Comparison of ENCODE assay signal across 11 cellular contexts in the genomic region with DNA sequence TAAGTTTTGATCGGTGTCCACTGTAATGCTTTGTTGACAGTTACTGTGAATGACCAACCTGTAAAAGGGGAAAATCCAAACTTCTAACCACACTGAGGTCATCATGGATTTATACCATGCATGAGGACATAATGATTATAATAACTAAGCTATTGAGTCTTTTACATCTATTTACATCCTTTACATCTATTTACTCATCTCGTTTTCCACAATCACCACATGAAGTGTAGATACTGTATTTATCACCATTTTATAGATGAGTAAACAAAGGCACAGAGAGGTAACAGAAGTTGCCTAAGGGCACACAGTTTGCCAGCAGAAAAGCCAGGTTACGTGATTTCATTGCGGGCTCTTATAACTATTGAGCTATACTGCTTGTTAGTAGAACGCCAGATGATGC. TPM values are rescaled to one million over a fixed set of nuclear protein-coding genes. Genes with fewer than 3 reads are reported as not detected.
A peak's percentile ranks its signal among the peaks of the same experiment; 100 is the strongest.
DNase-seq lines count a peak whose midpoint lies in the region; ATAC-seq and TF ChIP-seq lines count a peak whose summit lies in the region.
"Had no signal": no experiment of that assay in that cellular context is flagged by ENCODE, and none has a peak within 500 bp of the region (broad histone marks: within the 10 kb centered on the region; RNA-seq: fewer than 3 reads in every experiment).

No MANE protein-coding gene starts in this region.

- peak overlapping the region in 1 of 2 donors; percentile 57 for H3K9ac ChIP-seq in stomach smooth muscle (ENCODE audit: low read length in 2 of 2)

- TF ChIP-seq CTCF in ascending aorta (IDR thresholded peaks at IDR 0.05) = no peak

- H3K27ac Mint-ChIP-seq in activated CD4-positive, alpha-beta T cell treated with anti-CD3 and anti-CD28 coated beads, Interleukin-2, amount 10 ng/mL, durations not matched to agents 24 days and 14 days = no peak overlapping the region

- peaks cover 9% of the 10 kb centered on the region for H3K4me1 Mint-ChIP-seq in activated CD4-positive, alpha-beta T cell treated with anti-CD3 and anti-CD28 coated beads, Interleukin-2, amount 10 ng/mL, durations not matched to agents 24 days and 14 days

- H3K4me1 ChIP-seq in ascending aorta (peaks cover 4 to 11% of the 10 kb centered on the region in 2 donors), stomach smooth muscle (ENCODE audit: control insufficient read depth, insufficient read depth, low read length) (peaks cover 3% of the 10 kb centered on the region)

- ATAC-seq in HG03432 (IDR thresholded peaks at IDR 0.05; ENCODE audit: unreplicated experiment) (peak; percentile 35), GM19351 (IDR thresholded peaks at IDR 0.05; ENCODE audit: unreplicated experiment) (no peak)

- H3K27me3 ChIP-seq in ascending aorta (no peaks in the 10 kb centered on the region), stomach smooth muscle (ENCODE audit: control insufficient read depth in 1 of 2, insufficient read depth in 2 of 2, low read length in 2 of 2) (no peaks in the 10 kb centered on the region)
- H3K27me3 ChIP-seq: dorsolateral prefrontal cortex had no signal

- H3K27me3 Mint-ChIP-seq in activated CD4-positive, alpha-beta T cell treated with anti-CD3 and anti-CD28 coated beads, Interleukin-2, amount 10 ng/mL, durations not matched to agents 24 days and 14 days = peaks cover 4% of the 10 kb centered on the region

- H3K36me3 ChIP-seq in ascending aorta = no peaks in the 10 kb centered on the region
- H3K36me3 ChIP-seq in stomach smooth muscle (ENCODE audit: control insufficient read depth in 2 of 2, insufficient read depth in 2 of 2, low read length in 2 of 2) = no peaks in the 10 kb centered on the region
- H3K36me3 ChIP-seq: WERI-Rb-1 had no signal

- H3K9me3 ChIP-seq in ascending aorta = no peaks in the 10 kb centered on the region
- no peaks in the 10 kb centered on the region for H3K9me3 ChIP-seq in stomach smooth muscle (ENCODE audit: control insufficient read depth in 2 of 2, low read length in 2 of 2)

- no peak for DNase-seq in activated CD4-positive, alpha-beta T cell treated with anti-CD3 and anti-CD28 coated beads, Interleukin-2, amount 10 ng/mL, durations not matched to agents 24 days and 14 days
- no peak for DNase-seq in activated CD4-positive, alpha-beta T cell treated with anti-CD3 and anti-CD28 coated beads for 4 hours
- no peak for DNase-seq in ascending aorta (ENCODE audit: low spot score in 2 of 2)
- no peak for DNase-seq in KG1 (lab: John Stamatoyannopoulos, UW)
- no peak for DNase-seq in NCI-H2171 treated with DMSO at 0.1 percent for 48 hours (lab: John Stamatoyannopoulos, UW)
- DNase-seq: activated effector memory CD4-positive, alpha-beta T cell treated with anti-CD3 and anti-CD28 coated beads, Interleukin-2, amount 50 U/mL, for 16 hours; dorsolateral prefrontal cortex had no signal

- no peaks in the 10 kb centered on the region for H3K36me3 Mint-ChIP-seq in activated CD4-positive, alpha-beta T cell treated with anti-CD3 and anti-CD28 coated beads, Interleukin-2, amount 10 ng/mL, durations not matched to agents 24 days and 14 days (ENCODE audit: low read depth)

- peak overlapping the region; percentile 22 to 42 for H3K4me3 ChIP-seq in ascending aorta
- H3K4me3 ChIP-seq in stomach smooth muscle (ENCODE audit: low read length in 2 of 2) = peak overlapping the region; percentile 58 to 64

- intact Hi-C loops in activated CD4-positive, alpha-beta T cell treated with anti-CD3 and anti-CD28 coated beads, Interleukin-2, amount 10 ng/mL, durations not matched to agents 24 days and 14 days (cut with micrococcal nuclease) = no loop called here
- intact Hi-C loops in ascending aorta (cut with DNase I) = no loop called here

- H3K9me3 Mint-ChIP-seq in activated CD4-positive, alpha-beta T cell treated with anti-CD3 and anti-CD28 coated beads, Interleukin-2, amount 10 ng/mL, durations not matched to agents 24 days and 14 days = no peaks in the 10 kb centered on the region

- peak overlapping the region; percentile 72 for H3K4me3 Mint-ChIP-seq in activated CD4-positive, alpha-beta T cell treated with anti-CD3 and anti-CD28 coated beads, Interleukin-2, amount 10 ng/mL, durations not matched to agents 24 days and 14 days

- H3K27ac ChIP-seq in ascending aorta (peak overlapping the region in 1 of 2 donors; percentile 19), stomach smooth muscle (ENCODE audit: low read length) (no peak overlapping the region)
- H3K27ac ChIP-seq: dorsolateral prefrontal cortex, WERI-Rb-1 had no signal

RNA-seq across cellular contexts. Expression of a gene that starts 27.9 kb away (rescaled TPM):
- 9.0 and 9.7 TPM in 2 replicates for total RNA-seq in activated CD4-positive, alpha-beta T cell treated with anti-CD3 and anti-CD28 coated beads, Interleukin-2, amount 10 ng/mL, durations not matched to agents 24 days and 14 days
- 1.4 TPM for total RNA-seq in ascending aorta
